In genomic region chrX:10741003-10741402, GRCh38 we compare ENCODE assay signal across 18 cellular contexts.
A peak's percentile ranks its signal among the peaks of the same experiment; 100 is the strongest.
DNase-seq lines count a peak whose midpoint lies in the region; ATAC-seq and TF ChIP-seq lines count a peak whose summit lies in the region.
"Had no signal": no experiment of that assay in that cellular context is flagged by ENCODE, and none has a peak within 500 bp of the region (broad histone marks: within the 10 kb centered on the region; RNA-seq: fewer than 3 reads in every experiment).

No MANE protein-coding gene starts in this region.

- CTCF ChIA-PET in SK-N-SH (lab: Yijun Ruan, JAX) (no interaction called here), HEK293T (lab: Yijun Ruan, JAX) (no interaction called here)

- no peaks in the 10 kb centered on the region for H3K36me3 Mint-ChIP-seq in glutamatergic neuron (ENCODE audit: unreplicated experiment)
- H3K36me3 Mint-ChIP-seq: CD14-positive monocyte had no signal

- peak overlapping the region; percentile 25 for H3K4me3 Mint-ChIP-seq in glutamatergic neuron (ENCODE audit: unreplicated experiment)
- H3K4me3 Mint-ChIP-seq: CD14-positive monocyte had no signal

- H3K27me3 ChIP-seq in SK-N-SH (ENCODE audit: insufficient read depth) (no peaks in the 10 kb centered on the region), osteoblast (ENCODE audit: insufficient read depth, low read length) (no peaks in the 10 kb centered on the region), right cardiac atrium (ENCODE audit: control insufficient read depth, insufficient read depth) (no peaks in the 10 kb centered on the region)

- no peak overlapping the region for H3K4me2 ChIP-seq in SK-N-SH
- H3K4me2 ChIP-seq in osteoblast (ENCODE audit: insufficient read depth, low read length), result peak overlapping the region; percentile 44

- TF ChIP-seq RAD21 in SK-N-SH (IDR thresholded peaks at IDR 0.05; ENCODE audit: low read length), result no peak

- DNase-seq in AG10803 (ENCODE audit: low read depth) (peak; percentile 16), SK-N-SH (peak; percentile 15), glutamatergic neuron (no peak), osteoblast (ENCODE audit: insufficient read length, low spot score, missing footprints) (no peak), HEK293T (ENCODE audit: extremely low spot score) (no peak), right cardiac atrium (no peak)
- DNase-seq: AML-193, HCEC 1CT, MV-4-11, NCI-H1417, NCI-H187 treated with DMSO at 0.1 percent for 48 hours, NCI-H446, NCI-H69, OCI-M1, SIG-M5 had no signal

- H3K27ac Mint-ChIP-seq in glutamatergic neuron (ENCODE audit: unreplicated experiment), result no peak overlapping the region
- H3K27ac Mint-ChIP-seq: CD14-positive monocyte had no signal

- no peak for ATAC-seq in HG03469 (IDR thresholded peaks at IDR 0.05; ENCODE audit: unreplicated experiment)
- no peak for ATAC-seq in HG02642 (IDR thresholded peaks at IDR 0.05; ENCODE audit: poor library complexity, unreplicated experiment)
- no peak for ATAC-seq in right cardiac atrium

- H3K27ac ChIP-seq in SK-N-SH (ENCODE audit: low read depth in 2 of 2, low read length in 1 of 2) (peak overlapping the region in 1 of 2 experiments; percentile 40; a peak in 1 of 4 replicates), osteoblast (ENCODE audit: low read depth, low read length) (peak overlapping the region; percentile 27), right cardiac atrium (ENCODE audit: low read length) (no peak overlapping the region)

- peaks cover 22% of the 10 kb centered on the region for H3K4me1 Mint-ChIP-seq in glutamatergic neuron (ENCODE audit: low read depth, unreplicated experiment)
- H3K4me1 Mint-ChIP-seq: CD14-positive monocyte had no signal

- H3K9ac ChIP-seq in SK-N-SH, result no peak overlapping the region

- intact Hi-C loops in right cardiac atrium (cut with DNase I), result no loop called here

- H3K36me3 ChIP-seq in SK-N-SH (replicated peaks in 1 of 2; ENCODE audit: control insufficient read depth in 1 of 2, insufficient read depth in 2 of 2, low read length in 1 of 2), result no peaks in the 10 kb centered on the region
- H3K36me3 ChIP-seq in osteoblast (ENCODE audit: insufficient read depth, low read length), result no peaks in the 10 kb centered on the region

- no peaks in the 10 kb centered on the region for H3F3A ChIP-seq in SK-N-SH (replicated peaks; ENCODE audit: insufficient read depth)

- TF ChIP-seq CTCF in AG10803 (conservative IDR thresholded peaks at IDR 0.05; ENCODE audit: low read length) (no peak), SK-N-SH (IDR thresholded peaks at IDR 0.05) (no peak), glutamatergic neuron (IDR thresholded peaks at IDR 0.05; ENCODE audit: partially characterized antibody, unreplicated experiment) (no peak), osteoblast (IDR thresholded peaks at IDR 0.05; ENCODE audit: extremely low read depth, low read depth, low read length) (no peak)

- 27% methylated on average over 3 of the region's 3 CpGs for WGBS in SK-N-SH (ENCODE audit: low lambda C conversion rate)
- WGBS in right cardiac atrium, result 23% methylated on average over 3 of the region's 3 CpGs

- H2AFZ ChIP-seq in SK-N-SH (ENCODE audit: low read depth) (no peak overlapping the region), osteoblast (ENCODE audit: low read length) (no peak overlapping the region)

- no peaks in the 10 kb centered on the region for H3K9me3 ChIP-seq in SK-N-SH
- no peaks in the 10 kb centered on the region for H3K9me3 ChIP-seq in osteoblast (ENCODE audit: low read depth, low read length)
- H3K9me3 ChIP-seq in right cardiac atrium (ENCODE audit: control insufficient read depth, low read length), result no peaks in the 10 kb centered on the region

- H3K4me3 ChIP-seq in AG10803 (ENCODE audit: low read length) (no peak overlapping the region), SK-N-SH (ENCODE audit: low read depth in 2 of 2, low read length in 1 of 2) (no peak overlapping the region), osteoblast (ENCODE audit: insufficient read depth, low read length) (no peak overlapping the region), right cardiac atrium (ENCODE audit: low read length) (no peak overlapping the region)

- no peaks in the 10 kb centered on the region for H3K9me3 Mint-ChIP-seq in glutamatergic neuron (ENCODE audit: unreplicated experiment)

- H4K20me1 ChIP-seq in SK-N-SH (ENCODE audit: insufficient read depth) (no peaks in the 10 kb centered on the region), osteoblast (ENCODE audit: insufficient read depth, low read length) (no peaks in the 10 kb centered on the region)

- H3K4me1 ChIP-seq in SK-N-SH (ENCODE audit: control insufficient read depth in 1 of 2, insufficient read depth in 2 of 2, low read depth in 1 of 2, low read length in 1 of 2), result peaks cover 0 to 8% of the 10 kb centered on the region in 2 experiments; a peak in 2 of 4 replicates
- H3K4me1 ChIP-seq in osteoblast (ENCODE audit: insufficient read depth, low read length), result peaks cover 8% of the 10 kb centered on the region
- H3K4me1 ChIP-seq in right cardiac atrium (ENCODE audit: control insufficient read depth, insufficient read depth, low read length), result no peaks in the 10 kb centered on the region

- H3K9me2 ChIP-seq in SK-N-SH, result no peaks in the 10 kb centered on the region

- H3K27me3 Mint-ChIP-seq in glutamatergic neuron (ENCODE audit: unreplicated experiment), result no peaks in the 10 kb centered on the region

- POLR2A ChIA-PET in SK-N-SH (lab: Yijun Ruan, JAX), result no interaction called here
- POLR2A ChIA-PET in HEK293T (lab: Yijun Ruan, JAX), result no interaction called here

- TF ChIP-seq EP300 in SK-N-SH (IDR thresholded peaks at IDR 0.05; ENCODE audit: borderline replicate concordance in 1 of 2, low read depth in 1 of 2, low read length in 1 of 2), result no peak; a peak in 1 of 4 replicates

- H3K79me2 ChIP-seq in SK-N-SH (ENCODE audit: insufficient read depth), result no peaks in the 10 kb centered on the region
- no peaks in the 10 kb centered on the region for H3K79me2 ChIP-seq in osteoblast (ENCODE audit: insufficient read depth, low read length)

TF ChIP-seq in SK-N-SH, 30 proteins besides CTCF, POLR2A, EP300 and RAD21:
- TF ChIP-seq NRF1 (IDR thresholded peaks at IDR 0.05; ENCODE audit: low read depth, low read length), result no peak
- TF ChIP-seq RFX5 (IDR thresholded peaks at IDR 0.05; ENCODE audit: low read length), result no peak
- 0 out of 2 replicates have a peak, but pooled peaks have one; percentile 14 for TF ChIP-seq RCOR1 (IDR thresholded peaks at IDR 0.05; ENCODE audit: low read length)

TF ChIP-seq in HEK293T, 16 proteins besides CTCF, POLR2A, EP300 and RAD21:
- TF ChIP-seq ARNT (IDR thresholded peaks at IDR 0.05) (no peak), CTBP1 (IDR thresholded peaks at IDR 0.05; ENCODE audit: borderline replicate concordance) (no peak), ELF4 (IDR thresholded peaks at IDR 0.05) (no peak), FOXA1 (IDR thresholded peaks at IDR 0.05) (no peak), FOXK2 (IDR thresholded peaks at IDR 0.05) (no peak), SUZ12 (IDR thresholded peaks at IDR 0.05) (no peak), LEF1 (IDR thresholded peaks at IDR 0.05; ENCODE audit: borderline replicate concordance) (no peak), FOXM1 (IDR thresholded peaks at IDR 0.05; ENCODE audit: borderline replicate concordance) (no peak), SP1 (IDR thresholded peaks at IDR 0.05) (no peak), PKNOX1 (IDR thresholded peaks at IDR 0.05) (no peak), BHLHE40 (IDR thresholded peaks at IDR 0.05; ENCODE audit: borderline replicate concordance) (no peak), NFRKB (IDR thresholded peaks at IDR 0.05) (no peak)

Comparison
In these comparisons a context has a peak if more than half of its experiments do, and no peak if none do; other contexts are left out.
1. DNase-seq: peak in AG10803 (single experiment) and SK-N-SH (single experiment); none in glutamatergic neuron (single experiment), osteoblast (single experiment), HEK293T (single experiment) and right cardiac atrium (0 of 3).